ENCODE assay signal across 16 cellular contexts in the genomic region with DNA sequence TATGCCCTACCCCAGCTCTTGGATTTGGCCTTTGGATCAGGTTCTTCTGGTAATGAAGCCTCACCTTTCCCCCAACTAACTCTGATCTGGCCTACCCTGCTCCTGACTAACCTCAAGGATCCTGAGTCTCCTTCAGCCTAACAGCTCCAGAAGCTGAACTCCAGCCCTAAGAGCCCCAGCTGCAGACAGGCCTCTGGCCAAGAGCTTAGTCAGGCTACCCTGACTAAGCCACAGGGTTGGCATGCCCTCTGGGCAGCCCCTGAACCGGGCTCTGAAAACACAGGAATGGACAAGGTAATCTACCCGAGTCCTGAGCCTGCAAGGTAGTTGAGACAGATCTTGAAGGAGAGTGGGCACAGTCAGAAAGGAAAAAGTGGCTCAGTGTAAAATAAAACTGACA. TPM values are rescaled to one million over a fixed set of nuclear protein-coding genes. Genes with fewer than 3 reads are reported as not detected.
DNase-seq lines count a peak whose midpoint lies in the region; ATAC-seq and TF ChIP-seq lines count a peak whose summit lies in the region.
"Had no signal": no experiment of that assay in that cellular context is flagged by ENCODE, and none has a peak within 500 bp of the region (broad histone marks: within the 10 kb centered on the region; RNA-seq: fewer than 3 reads in every experiment).

No MANE protein-coding gene starts in this region.

- DNase-seq in IMR-90: peak; percentile 34
- DNase-seq in chondrocyte (ENCODE audit: low spot score): no peak
- no peak for DNase-seq in neuronal stem cell (ENCODE audit: low spot score)
- no peak for DNase-seq in NOMO-1 (lab: John Stamatoyannopoulos, UW; ENCODE audit: unreplicated experiment in 2 of 2)
- DNase-seq in NCI-H1694 (lab: John Stamatoyannopoulos, UW): no peak
- no peak for DNase-seq in activated CD8-positive, alpha-beta memory T cell treated with anti-CD3 and anti-CD28 coated beads, Interleukin-2, amount 50 U/mL, for 48 hours
- DNase-seq: activated T-cell treated with anti-CD3 and anti-CD28 coated beads, Interleukin-2, amount 50 U/mL, for 4 hours; glutamatergic neuron; NCI-H2029; NCI-H69; nephron progenitor cell had no signal

- peaks cover 4% of the 10 kb centered on the region; the same call in 1 of the 2 replicates for H3K9me1 ChIP-seq in IMR-90 (ENCODE audit: insufficient read depth, low read length)

- H3K36me3 Mint-ChIP-seq in chondrocyte (ENCODE audit: low read depth): no peaks in the 10 kb centered on the region
- peaks cover 24% of the 10 kb centered on the region for H3K36me3 Mint-ChIP-seq in activated T-helper 17 cell treated with anti-CD3 and anti-CD28 coated beads, Interleukin-2, amount 50 U/mL, for 72 hours (ENCODE audit: low read depth)

- H3K18ac ChIP-seq in IMR-90 (ENCODE audit: low read depth, low read length) (no peak overlapping the region), neuronal stem cell (ENCODE audit: low read length) (no peak overlapping the region)

- H2AK5ac ChIP-seq in IMR-90 (ENCODE audit: low read depth, low read length): 0 out of 2 replicates have a peak overlapping the region, but pooled peaks have one; percentile 10
- H2AK5ac ChIP-seq in neuronal stem cell (ENCODE audit: low read depth, low read length): peak overlapping the region; percentile 11

- intact Hi-C loops in IMR-90 (cut with micrococcal nuclease): loop anchor here (5.0 kb wide), 1 partner anchor 136 kb away; no protein-coding TSS in a partner anchor

- H3K4ac ChIP-seq in IMR-90 (ENCODE audit: low read depth, low read length) (no peak overlapping the region), neuronal stem cell (ENCODE audit: low read length) (no peak overlapping the region)

- no peak overlapping the region for H2BK5ac ChIP-seq in IMR-90 (ENCODE audit: low read depth, low read length, poor library complexity, severe bottlenecking)
- no peak overlapping the region for H2BK5ac ChIP-seq in neuronal stem cell (ENCODE audit: low read length)

- no peak for TF ChIP-seq RAD21 in IMR-90 (IDR thresholded peaks at IDR 0.05; ENCODE audit: low read length)

- peaks cover 53% of the 10 kb centered on the region for H3K4me1 ChIP-seq in BLaER1
- peaks cover 10% of the 10 kb centered on the region for H3K4me1 ChIP-seq in IMR-90 (ENCODE audit: control insufficient read depth, insufficient read depth, low read length)
- peaks cover 4 to 13% of the 10 kb centered on the region in 2 donors for H3K4me1 ChIP-seq in neuronal stem cell (ENCODE audit: control insufficient read depth in 2 of 2, insufficient read depth in 1 of 2, low read depth in 1 of 2, low read length in 2 of 2)

- H3K14ac ChIP-seq in IMR-90 (replicated peaks; ENCODE audit: low read depth, low read length) (no peak overlapping the region), neuronal stem cell (ENCODE audit: low read length) (no peak overlapping the region)

- H3K27me3 ChIP-seq in BLaER1: no peaks in the 10 kb centered on the region
- H3K27me3 ChIP-seq in IMR-90 (ENCODE audit: control insufficient read depth, insufficient read depth, low read length): no peaks in the 10 kb centered on the region
- H3K27me3 ChIP-seq in neuronal stem cell (ENCODE audit: control insufficient read depth in 3 of 3, insufficient read depth in 3 of 3, low read depth in 1 of 3, low read length in 3 of 3): no peaks in the 10 kb centered on the region

- H3K79me1 ChIP-seq in IMR-90 (ENCODE audit: low read depth in 1 of 2, low read length in 2 of 2) (no peaks in the 10 kb centered on the region), neuronal stem cell (ENCODE audit: low read depth, low read length) (no peaks in the 10 kb centered on the region)

- H2BK15ac ChIP-seq in IMR-90 (ENCODE audit: low read depth, low read length): no peak overlapping the region
- no peak overlapping the region for H2BK15ac ChIP-seq in neuronal stem cell (ENCODE audit: low read length)

- no peak overlapping the region for H3K56ac ChIP-seq in IMR-90 (ENCODE audit: extremely low read depth, insufficient read depth, low read length)

- no peak overlapping the region for H3K4me3 Mint-ChIP-seq in chondrocyte (ENCODE audit: unreplicated experiment)
- no peak overlapping the region for H3K4me3 Mint-ChIP-seq in activated T-helper 17 cell treated with anti-CD3 and anti-CD28 coated beads, Interleukin-2, amount 50 U/mL, for 72 hours
- H3K4me3 Mint-ChIP-seq: activated T-cell treated with anti-CD3 and anti-CD28 coated beads, Interleukin-2, amount 50 U/mL, for 4 hours; nephron progenitor cell had no signal

- H3K36me3 ChIP-seq in BLaER1 (peaks cover 34% of the 10 kb centered on the region), IMR-90 (ENCODE audit: control insufficient read depth, insufficient read depth, low read length) (no peaks in the 10 kb centered on the region), neuronal stem cell (replicated peaks in 1 of 2; ENCODE audit: control insufficient read depth in 2 of 2, insufficient read depth in 2 of 2, low read length in 2 of 2) (no peaks in the 10 kb centered on the region)

- no peak overlapping the region for H4K5ac ChIP-seq in IMR-90 (ENCODE audit: low read depth, low read length)

- peak; percentile 53 for ATAC-seq in IMR-90 (ENCODE audit: low read depth)
- ATAC-seq in activated T-helper 17 cell treated with anti-CD3 and anti-CD28 coated beads, Interleukin-2, amount 50 U/mL, for 72 hours (replicated peaks): no peak
- ATAC-seq: activated T-cell treated with anti-CD3 and anti-CD28 coated beads, Interleukin-2, amount 50 U/mL, for 4 hours; Panc1 had no signal

- POLR2A ChIA-PET in IMR-90 (lab: Charles Lee; ENCODE audit: unreplicated experiment): no interaction called here

- no peak overlapping the region for H2BK12ac ChIP-seq in neuronal stem cell (ENCODE audit: low read length)

- TF ChIP-seq POLR2A in IMR-90 (IDR thresholded peaks at IDR 0.05; ENCODE audit: low read depth, low read length): no peak

- H2BK120ac ChIP-seq in IMR-90 (ENCODE audit: low read depth, low read length) (no peak overlapping the region), neuronal stem cell (ENCODE audit: low read depth, low read length) (no peak overlapping the region)

- H4K20me1 ChIP-seq in BLaER1 (no peaks in the 10 kb centered on the region), IMR-90 (ENCODE audit: insufficient read depth, low read length) (no peaks in the 10 kb centered on the region)

- in situ Hi-C loops in IMR-90 (cut with MboI; ENCODE audit: low sequenced_read_pairs): no loop called here

- no peak overlapping the region for H3K9ac ChIP-seq in BLaER1
- H3K9ac ChIP-seq in IMR-90 (ENCODE audit: low read depth, low read length): no peak overlapping the region
- no peak overlapping the region for H3K9ac ChIP-seq in neuronal stem cell (ENCODE audit: low read depth, low read length, poor library complexity)

- H2AFZ ChIP-seq in IMR-90 (replicated peaks; ENCODE audit: low read length, poor library complexity) (peak overlapping the region; percentile 26), neuronal stem cell (ENCODE audit: low read length) (no peak overlapping the region)

- H3K27ac ChIP-seq in BLaER1 (peak overlapping the region; percentile 22; the same call in 1 of the 2 replicates), IMR-90 (ENCODE audit: insufficient read depth, low read length) (no peak overlapping the region), neuronal stem cell (replicated peaks; ENCODE audit: low read length) (no peak overlapping the region)

- no peaks in the 10 kb centered on the region for H3K9me3 Mint-ChIP-seq in chondrocyte (ENCODE audit: low read depth)
- H3K9me3 Mint-ChIP-seq in activated T-helper 17 cell treated with anti-CD3 and anti-CD28 coated beads, Interleukin-2, amount 50 U/mL, for 72 hours: no peaks in the 10 kb centered on the region
- H3K9me3 Mint-ChIP-seq: activated T-cell treated with anti-CD3 and anti-CD28 coated beads, Interleukin-2, amount 50 U/mL, for 4 hours; nephron progenitor cell had no signal

- BruUV-seq in IMR-90 (replicated peaks; lab: Mats Ljungman, UMichigan): no TSS peak

- dilution Hi-C loops in IMR-90 (cut with HindIII; ENCODE audit: low sequenced_read_pairs, unreplicated experiment): no loop called here

- H3K27me3 Mint-ChIP-seq in chondrocyte (ENCODE audit: low read depth): no peaks in the 10 kb centered on the region
- no peaks in the 10 kb centered on the region for H3K27me3 Mint-ChIP-seq in activated T-helper 17 cell treated with anti-CD3 and anti-CD28 coated beads, Interleukin-2, amount 50 U/mL, for 72 hours

- H4K91ac ChIP-seq in IMR-90 (ENCODE audit: insufficient read depth, low read depth, low read length): no peak overlapping the region; the same call in 1 of the 2 replicates
- H4K91ac ChIP-seq in neuronal stem cell (ENCODE audit: low read depth, low read length, poor library complexity): no peak overlapping the region

- TF ChIP-seq CTCF in IMR-90 (conservative IDR thresholded peaks at IDR 0.05; ENCODE audit: low read depth, low read length): no peak
- no peak for TF ChIP-seq CTCF in chondrocyte (IDR thresholded peaks at IDR 0.05)

- CTCF ChIA-PET in IMR-90 (lab: Yijun Ruan, JAX): interaction anchor here (0.8 kb wide), 1 partner anchor 17 kb away, joined by 3 read pairs; no protein-coding TSS in a partner anchor

- no peak overlapping the region for H3K23ac ChIP-seq in IMR-90 (ENCODE audit: low read depth, low read length)
- H3K23ac ChIP-seq in neuronal stem cell (ENCODE audit: low read depth, low read length, poor library complexity): no peak overlapping the region

- WGBS in IMR-90 (ENCODE audit: extremely low coverage in 2 of 2, insufficient read length in 1 of 2), 2 experiments: 100% methylated on average over 1 of the region's 2 CpGs; no CpG with 5 or more reads in 1 of the 2 experiments
- no CpG with 5 or more reads among the region's 2 CpGs for WGBS in neuronal stem cell (ENCODE audit: extremely low coverage in 2 of 2, insufficient read length in 2 of 2, insufficient replicate concordance in 1 of 2), 2 donors

- peak overlapping the region; percentile 97 for H3K27ac Mint-ChIP-seq in chondrocyte (ENCODE audit: unreplicated experiment)
- no peak overlapping the region for H3K27ac Mint-ChIP-seq in activated T-helper 17 cell treated with anti-CD3 and anti-CD28 coated beads, Interleukin-2, amount 50 U/mL, for 72 hours

- H2BK20ac ChIP-seq in IMR-90 (ENCODE audit: low read depth, low read length): no peak overlapping the region; the same call in 1 of the 2 replicates

- H3K4me2 ChIP-seq in BLaER1: no peak overlapping the region
- no peak overlapping the region for H3K4me2 ChIP-seq in IMR-90 (ENCODE audit: low read depth, low read length)
- no peak overlapping the region for H3K4me2 ChIP-seq in neuronal stem cell (ENCODE audit: insufficient read depth, low read length, poor library complexity, severe bottlenecking)

- no peak overlapping the region for H3K4me3 ChIP-seq in BLaER1
- H3K4me3 ChIP-seq in IMR-90 (ENCODE audit: insufficient read depth, low read depth, low read length): no peak overlapping the region
- no peak overlapping the region for H3K4me3 ChIP-seq in neuronal stem cell (ENCODE audit: low read length in 2 of 2)

- H3K9me3 ChIP-seq in BLaER1 (no peaks in the 10 kb centered on the region), IMR-90 (ENCODE audit: control insufficient read depth, insufficient read depth, low read length) (no peaks in the 10 kb centered on the region), neuronal stem cell (replicated peaks in 1 of 2; ENCODE audit: control insufficient read depth in 2 of 2, insufficient read depth in 1 of 2, low read depth in 1 of 2, low read length in 2 of 2) (no peaks in the 10 kb centered on the region)

- peaks cover 63% of the 10 kb centered on the region for H3K4me1 Mint-ChIP-seq in chondrocyte (ENCODE audit: low read depth)
- H3K4me1 Mint-ChIP-seq in activated T-helper 17 cell treated with anti-CD3 and anti-CD28 coated beads, Interleukin-2, amount 50 U/mL, for 72 hours: no peaks in the 10 kb centered on the region

- H4K8ac ChIP-seq in IMR-90 (ENCODE audit: low read depth in 2 of 2, low read length in 2 of 2) (no peak overlapping the region), neuronal stem cell (ENCODE audit: low read depth, low read length) (no peak overlapping the region)

- no peak overlapping the region for H2AK9ac ChIP-seq in IMR-90 (replicated peaks; ENCODE audit: low read depth, low read length, poor library complexity)

RNA-seq across cellular contexts. Expression of gene COA7, which starts 29.4 kb away (rescaled TPM):
- 17.5 and 20.3 TPM in 2 replicates for total RNA-seq in IMR-90 (2012; rRNA removed)
- 8.9 and 9.3 TPM in 2 replicates for polyA plus RNA-seq in IMR-90 (2012; rRNA removed)
- polyA plus RNA-seq in IMR-90 (2012; cell fraction: cytosol; rRNA removed): 3.5 and 4.5 TPM in 2 replicates
- polyA plus RNA-seq in IMR-90 (2012; cell fraction: nucleus; rRNA removed; ENCODE audit: low replicate concordance): 2.1 and 3.2 TPM in 2 replicates
- 23.7 to 24.1 TPM (median 23.8 TPM) in 3 replicates for total RNA-seq in chondrocyte
- polyA plus RNA-seq in neuronal stem cell (2013, experiment 1 of 2): 8.4 TPM
- 8.4 TPM for polyA plus RNA-seq in neuronal stem cell (2013, experiment 2 of 2)
- 10 to 100 TPM; 13.7 to 32.8 TPM for total RNA-seq in activated T-helper 17 cell treated with anti-CD3 and anti-CD28 coated beads, Interleukin-2, amount 50 U/mL, for 72 hours

RNA-seq across cellular contexts. Expression of gene SHISAL2A, which starts 35.7 kb away (rescaled TPM):
- total RNA-seq in IMR-90 (2012; rRNA removed) (not detected in 2 replicates), chondrocyte (0.24 TPM in 1 of 3 replicates, not detected in the others)
- polyA plus RNA-seq in IMR-90 (2012; rRNA removed): not detected in 2 replicates
- not detected in 2 replicates for polyA plus RNA-seq in IMR-90 (2012; cell fraction: cytosol; rRNA removed)
- polyA plus RNA-seq in IMR-90 (2012; cell fraction: nucleus; rRNA removed; ENCODE audit: low replicate concordance): not detected in 2 replicates
- 1.5 TPM for polyA plus RNA-seq in neuronal stem cell (2013, experiment 1 of 2)
- 1.7 TPM for polyA plus RNA-seq in neuronal stem cell (2013, experiment 2 of 2)
- total RNA-seq in activated T-helper 17 cell treated with anti-CD3 and anti-CD28 coated beads, Interleukin-2, amount 50 U/mL, for 72 hours: 1 to 10 TPM; 7.1 to 8.9 TPM
- total RNA-seq: cerebellum, lung microvascular endothelial cell had no signal

RNA-seq across cellular contexts. Expression of gene ZYG11B, which starts 57.5 kb away (rescaled TPM):
- total RNA-seq in IMR-90 (2012; rRNA removed) (46.1 and 55.2 TPM in 2 replicates), chondrocyte (36.3 to 42.1 TPM (median 38.3 TPM) in 3 replicates)
- polyA plus RNA-seq in IMR-90 (2012; rRNA removed): 6.5 and 8.1 TPM in 2 replicates
- polyA plus RNA-seq in IMR-90 (2012; cell fraction: cytosol; rRNA removed): 3.3 and 4.1 TPM in 2 replicates
- polyA plus RNA-seq in IMR-90 (2012; cell fraction: nucleus; rRNA removed; ENCODE audit: low replicate concordance): 2.7 and 7.7 TPM in 2 replicates
- polyA plus RNA-seq in neuronal stem cell (2013, experiment 1 of 2): 15.9 TPM
- polyA plus RNA-seq in neuronal stem cell (2013, experiment 2 of 2): 16.4 TPM
- 10 to 100 TPM; 10.0 to 12.7 TPM for total RNA-seq in activated T-helper 17 cell treated with anti-CD3 and anti-CD28 coated beads, Interleukin-2, amount 50 U/mL, for 72 hours
